ENCODE assay signal across 8 cellular contexts in genomic region chr16:57809843-57810196, GRCh38. TPM values are rescaled to one million over a fixed set of nuclear protein-coding genes. Genes with fewer than 3 reads are reported as not detected.
A peak's percentile ranks its signal among the peaks of the same experiment; 100 is the strongest.
DNase-seq lines count a peak whose midpoint lies in the region; ATAC-seq lines count a peak whose summit lies in the region.

No MANE protein-coding gene starts in this region.

- 72 to 75% methylated on average over 7 of the region's 7 CpGs for WGBS in esophagus, 2 donors

- H3K4me1 Mint-ChIP-seq in activated CD4-positive, alpha-beta T cell treated with anti-CD3 and anti-CD28 coated beads, Interleukin-2, amount 10 ng/mL, durations not matched to agents 7 days and 5 days = peaks cover 28% of the 10 kb centered on the region
- H3K4me1 Mint-ChIP-seq in stimulated activated naive B cell treated with anti-CD40 and anti-IgM and Interleukin-4, amounts not matched to agents 10 μg/mL and 1 μg/mL and 100 μg/mL, for 72 hours = peaks cover 11 to 21% of the 10 kb centered on the region in 2 donors

- no peak for DNase-seq in activated CD4-positive, alpha-beta T cell treated with anti-CD3 and anti-CD28 coated beads, Interleukin-2, amount 10 ng/mL, durations not matched to agents 7 days and 5 days
- DNase-seq in activated CD4-positive, alpha-beta T cell treated with anti-CD3 and anti-CD28 coated beads, Interleukin-2, amount 50 U/mL, for 48 hours = no peak
- DNase-seq in stimulated activated naive B cell treated with anti-CD40 and anti-IgM and Interleukin-4, amounts not matched to agents 10 μg/mL and 1 μg/mL and 100 μg/mL, for 72 hours = no peak
- DNase-seq in UCSD-AML1 (lab: John Stamatoyannopoulos, UW; ENCODE audit: unreplicated experiment) = no peak

- H3K27ac ChIP-seq in KOPT-K1 (ENCODE audit: low read depth, low read length, poor library complexity, severe bottlenecking) (peak overlapping the region; percentile 61), esophagus (ENCODE audit: low read depth in 2 of 2, low read length in 1 of 2) (peak overlapping the region; percentile 82 to 86)

- H3K36me3 Mint-ChIP-seq in activated CD4-positive, alpha-beta T cell treated with anti-CD3 and anti-CD28 coated beads, Interleukin-2, amount 10 ng/mL, durations not matched to agents 7 days and 5 days (ENCODE audit: low read depth) = no peaks in the 10 kb centered on the region
- H3K36me3 Mint-ChIP-seq in stimulated activated naive B cell treated with anti-CD40 and anti-IgM and Interleukin-4, amounts not matched to agents 10 μg/mL and 1 μg/mL and 100 μg/mL, for 72 hours = no peaks in the 10 kb centered on the region

- peaks cover 0 to 23% of the 10 kb centered on the region in 2 donors for H3K4me1 ChIP-seq in esophagus (ENCODE audit: control insufficient read depth in 2 of 2, insufficient read depth in 2 of 2, low read length in 1 of 2)

- no peaks in the 10 kb centered on the region for H3K27me3 ChIP-seq in esophagus (ENCODE audit: control insufficient read depth in 1 of 2, insufficient read depth in 2 of 2, low read length in 2 of 2)

- H3K9me3 Mint-ChIP-seq in activated CD4-positive, alpha-beta T cell treated with anti-CD3 and anti-CD28 coated beads, Interleukin-2, amount 10 ng/mL, durations not matched to agents 7 days and 5 days = no peaks in the 10 kb centered on the region
- H3K9me3 Mint-ChIP-seq in stimulated activated naive B cell treated with anti-CD40 and anti-IgM and Interleukin-4, amounts not matched to agents 10 μg/mL and 1 μg/mL and 100 μg/mL, for 72 hours = no peaks in the 10 kb centered on the region

- peaks cover 19% of the 10 kb centered on the region for H3K27me3 Mint-ChIP-seq in activated CD4-positive, alpha-beta T cell treated with anti-CD3 and anti-CD28 coated beads, Interleukin-2, amount 10 ng/mL, durations not matched to agents 7 days and 5 days
- peaks cover 54 to 62% of the 10 kb centered on the region in 2 donors for H3K27me3 Mint-ChIP-seq in stimulated activated naive B cell treated with anti-CD40 and anti-IgM and Interleukin-4, amounts not matched to agents 10 μg/mL and 1 μg/mL and 100 μg/mL, for 72 hours

- CTCF ChIA-PET in activated CD4-positive, alpha-beta T cell treated with anti-CD3 and anti-CD28 coated beads, Interleukin-2, amount 10 ng/mL, durations not matched to agents 7 days and 5 days (lab: Charles Lee) = interaction anchor here (0.9 to 1.2 kb wide), 4 partner anchors 10 to 22 kb away, joined by 3 read pairs; no protein-coding TSS in a partner anchor

- H3K4me3 Mint-ChIP-seq in activated CD4-positive, alpha-beta T cell treated with anti-CD3 and anti-CD28 coated beads, Interleukin-2, amount 10 ng/mL, durations not matched to agents 7 days and 5 days = no peak overlapping the region
- no peak overlapping the region for H3K4me3 Mint-ChIP-seq in stimulated activated naive B cell treated with anti-CD40 and anti-IgM and Interleukin-4, amounts not matched to agents 10 μg/mL and 1 μg/mL and 100 μg/mL, for 72 hours

- ATAC-seq in stimulated activated naive B cell treated with anti-CD40 and anti-IgM and Interleukin-4, amounts not matched to agents 10 μg/mL and 1 μg/mL and 100 μg/mL, for 72 hours (replicated peaks) = peak in 1 of 2 donors; percentile 2
- ATAC-seq in GM18517 (IDR thresholded peaks at IDR 0.05; ENCODE audit: unreplicated experiment) = no peak
- no peak for ATAC-seq in GM19467 (IDR thresholded peaks at IDR 0.05; ENCODE audit: unreplicated experiment)

- H3K9me3 ChIP-seq in KOPT-K1 (ENCODE audit: insufficient read depth, low read length, poor library complexity, severe bottlenecking) (no peaks in the 10 kb centered on the region), esophagus (ENCODE audit: control insufficient read depth in 2 of 2, insufficient read depth in 1 of 2, low read depth in 1 of 2, low read length in 1 of 2) (no peaks in the 10 kb centered on the region)

- POLR2A ChIA-PET in activated CD4-positive, alpha-beta T cell treated with anti-CD3 and anti-CD28 coated beads, Interleukin-2, amount 10 ng/mL, durations not matched to agents 7 days and 5 days (lab: Charles Lee) = interaction anchor here (0.6 kb wide), 1 partner anchor 200 kb away, joined by 3 read pairs; no protein-coding TSS in a partner anchor

- H3K27ac Mint-ChIP-seq in activated CD4-positive, alpha-beta T cell treated with anti-CD3 and anti-CD28 coated beads, Interleukin-2, amount 10 ng/mL, durations not matched to agents 7 days and 5 days = peak overlapping the region; percentile 80
- H3K27ac Mint-ChIP-seq in stimulated activated naive B cell treated with anti-CD40 and anti-IgM and Interleukin-4, amounts not matched to agents 10 μg/mL and 1 μg/mL and 100 μg/mL, for 72 hours = peak overlapping the region; percentile 59

- no peaks in the 10 kb centered on the region for H3K36me3 ChIP-seq in KOPT-K1 (ENCODE audit: insufficient read depth, low read length)
- H3K36me3 ChIP-seq in esophagus (ENCODE audit: control insufficient read depth in 2 of 2, insufficient read depth in 2 of 2, low read length in 1 of 2) = no peaks in the 10 kb centered on the region

- peak overlapping the region in 1 of 2 donors; percentile 14 for H3K4me3 ChIP-seq in esophagus (ENCODE audit: low read depth in 1 of 2, low read length in 2 of 2)

RNA-seq across cellular contexts. Expression of gene KIFC3, which starts 7.5 kb away (rescaled TPM):
- not detected for total RNA-seq in activated CD4-positive, alpha-beta T cell treated with anti-CD3 and anti-CD28 coated beads, Interleukin-2, amount 10 ng/mL, durations not matched to agents 7 days and 5 days
- 10 to 100 TPM; 21.9 to 65.1 TPM for polyA plus RNA-seq in esophagus
